ENCODE assay signal across 2 cellular contexts in the genomic region with DNA sequence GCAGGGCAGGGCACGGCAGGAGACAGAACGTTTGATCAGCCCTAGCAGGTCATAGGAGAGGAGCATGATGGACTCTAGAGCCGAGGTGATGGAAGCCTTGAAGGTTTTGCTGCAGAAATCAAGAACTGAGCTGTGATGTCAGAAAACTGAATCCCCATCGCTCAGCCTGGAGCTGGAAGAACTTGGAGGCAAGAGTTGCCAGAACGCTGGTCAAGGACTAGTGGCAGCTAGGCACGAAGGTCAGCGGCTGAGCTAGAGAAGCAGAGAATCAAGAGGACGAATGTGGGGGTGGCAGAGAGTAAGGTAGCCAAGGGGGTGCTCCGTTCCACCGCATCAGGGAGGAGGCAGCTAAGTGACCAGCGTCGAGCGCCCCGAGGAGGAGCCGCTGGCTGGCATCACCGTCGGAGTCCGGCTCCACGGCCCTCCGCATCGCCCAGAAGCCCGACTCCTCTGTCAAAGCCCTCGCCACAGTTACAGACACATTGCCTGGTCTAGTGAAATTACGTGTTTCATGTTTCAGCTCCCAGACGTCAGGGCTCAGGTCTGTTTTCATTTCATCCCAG.
A peak's percentile ranks its signal among the peaks of the same experiment; 100 is the strongest.
TF ChIP-seq lines count a peak whose summit lies in the region.

No MANE protein-coding gene starts in this region.

TF ChIP-seq in GM12878, 131 proteins besides CTCF, POLR2A, EP300 and RAD21:
- no peak for TF ChIP-seq ZNF207 (IDR thresholded peaks at IDR 0.05; ENCODE audit: borderline replicate concordance)
- no peak for TF ChIP-seq MTA2 (IDR thresholded peaks at IDR 0.05; ENCODE audit: low read depth)
- no peak for TF ChIP-seq SMAD5 (IDR thresholded peaks at IDR 0.05; ENCODE audit: low read depth)
- no peak for TF ChIP-seq ZNF24 (IDR thresholded peaks at IDR 0.05)
- TF ChIP-seq GATAD2B (conservative IDR thresholded peaks at IDR 0.05; ENCODE audit: low read depth), result no peak
- TF ChIP-seq TAF1 (IDR thresholded peaks at IDR 0.05; ENCODE audit: borderline replicate concordance, low read depth, low read length), result no peak
- TF ChIP-seq, protein P1, sequence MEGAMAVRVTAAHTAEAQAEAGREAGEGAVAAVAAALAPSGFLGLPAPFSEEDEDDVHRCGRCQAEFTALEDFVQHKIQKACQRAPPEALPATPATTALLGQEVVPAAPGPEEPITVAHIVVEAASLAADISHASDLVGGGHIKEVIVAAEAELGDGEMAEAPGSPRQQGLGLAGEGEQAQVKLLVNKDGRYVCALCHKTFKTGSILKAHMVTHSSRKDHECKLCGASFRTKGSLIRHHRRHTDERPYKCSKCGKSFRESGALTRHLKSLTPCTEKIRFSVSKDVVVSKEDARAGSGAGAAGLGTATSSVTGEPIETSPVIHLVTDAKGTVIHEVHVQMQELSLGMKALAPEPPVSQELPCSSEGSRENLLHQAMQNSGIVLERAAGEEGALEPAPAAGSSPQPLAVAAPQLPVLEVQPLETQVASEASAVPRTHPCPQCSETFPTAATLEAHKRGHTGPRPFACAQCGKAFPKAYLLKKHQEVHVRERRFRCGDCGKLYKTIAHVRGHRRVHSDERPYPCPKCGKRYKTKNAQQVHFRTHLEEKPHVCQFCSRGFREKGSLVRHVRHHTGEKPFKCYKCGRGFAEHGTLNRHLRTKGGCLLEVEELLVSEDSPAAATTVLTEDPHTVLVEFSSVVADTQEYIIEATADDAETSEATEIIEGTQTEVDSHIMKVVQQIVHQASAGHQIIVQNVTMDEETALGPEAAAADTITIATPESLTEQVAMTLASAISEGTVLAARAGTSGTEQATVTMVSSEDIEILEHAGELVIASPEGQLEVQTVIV (IDR thresholded peaks at IDR 0.05; ENCODE audit: borderline replicate concordance, partially characterized antibody), result no peak
- TF ChIP-seq ZNF217 (IDR thresholded peaks at IDR 0.05), result no peak
- TF ChIP-seq, protein P2, sequence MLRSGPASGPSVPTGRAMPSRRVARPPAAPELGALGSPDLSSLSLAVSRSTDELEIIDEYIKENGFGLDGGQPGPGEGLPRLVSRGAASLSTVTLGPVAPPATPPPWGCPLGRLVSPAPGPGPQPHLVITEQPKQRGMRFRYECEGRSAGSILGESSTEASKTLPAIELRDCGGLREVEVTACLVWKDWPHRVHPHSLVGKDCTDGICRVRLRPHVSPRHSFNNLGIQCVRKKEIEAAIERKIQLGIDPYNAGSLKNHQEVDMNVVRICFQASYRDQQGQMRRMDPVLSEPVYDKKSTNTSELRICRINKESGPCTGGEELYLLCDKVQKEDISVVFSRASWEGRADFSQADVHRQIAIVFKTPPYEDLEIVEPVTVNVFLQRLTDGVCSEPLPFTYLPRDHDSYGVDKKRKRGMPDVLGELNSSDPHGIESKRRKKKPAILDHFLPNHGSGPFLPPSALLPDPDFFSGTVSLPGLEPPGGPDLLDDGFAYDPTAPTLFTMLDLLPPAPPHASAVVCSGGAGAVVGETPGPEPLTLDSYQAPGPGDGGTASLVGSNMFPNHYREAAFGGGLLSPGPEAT (IDR thresholded peaks at IDR 0.05; ENCODE audit: low read depth), result no peak
- TF ChIP-seq DPF2 (IDR thresholded peaks at IDR 0.05), result no peak
- TF ChIP-seq, protein P3, sequence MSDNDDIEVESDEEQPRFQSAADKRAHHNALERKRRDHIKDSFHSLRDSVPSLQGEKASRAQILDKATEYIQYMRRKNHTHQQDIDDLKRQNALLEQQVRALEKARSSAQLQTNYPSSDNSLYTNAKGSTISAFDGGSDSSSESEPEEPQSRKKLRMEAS (IDR thresholded peaks at IDR 0.05; ENCODE audit: low read depth, low read length), result no peak
- TF ChIP-seq KLF5 (IDR thresholded peaks at IDR 0.05; ENCODE audit: partially characterized antibody), result no peak
- TF ChIP-seq, protein P4, sequence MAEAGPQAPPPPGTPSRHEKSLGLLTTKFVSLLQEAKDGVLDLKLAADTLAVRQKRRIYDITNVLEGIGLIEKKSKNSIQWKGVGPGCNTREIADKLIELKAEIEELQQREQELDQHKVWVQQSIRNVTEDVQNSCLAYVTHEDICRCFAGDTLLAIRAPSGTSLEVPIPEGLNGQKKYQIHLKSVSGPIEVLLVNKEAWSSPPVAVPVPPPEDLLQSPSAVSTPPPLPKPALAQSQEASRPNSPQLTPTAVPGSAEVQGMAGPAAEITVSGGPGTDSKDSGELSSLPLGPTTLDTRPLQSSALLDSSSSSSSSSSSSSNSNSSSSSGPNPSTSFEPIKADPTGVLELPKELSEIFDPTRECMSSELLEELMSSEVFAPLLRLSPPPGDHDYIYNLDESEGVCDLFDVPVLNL (IDR thresholded peaks at IDR 0.05; ENCODE audit: low read depth, low read length), result no peak
- no peak for TF ChIP-seq MEF2B (IDR thresholded peaks at IDR 0.05; ENCODE audit: partially characterized antibody, poor library complexity, severe bottlenecking)
- no peak for TF ChIP-seq WRNIP1 (IDR thresholded peaks at IDR 0.05; ENCODE audit: borderline replicate concordance, low read depth, low read length)
- no peak for TF ChIP-seq TBL1XR1 (IDR thresholded peaks at IDR 0.05; ENCODE audit: low read depth, low read length)
- TF ChIP-seq, protein P5, sequence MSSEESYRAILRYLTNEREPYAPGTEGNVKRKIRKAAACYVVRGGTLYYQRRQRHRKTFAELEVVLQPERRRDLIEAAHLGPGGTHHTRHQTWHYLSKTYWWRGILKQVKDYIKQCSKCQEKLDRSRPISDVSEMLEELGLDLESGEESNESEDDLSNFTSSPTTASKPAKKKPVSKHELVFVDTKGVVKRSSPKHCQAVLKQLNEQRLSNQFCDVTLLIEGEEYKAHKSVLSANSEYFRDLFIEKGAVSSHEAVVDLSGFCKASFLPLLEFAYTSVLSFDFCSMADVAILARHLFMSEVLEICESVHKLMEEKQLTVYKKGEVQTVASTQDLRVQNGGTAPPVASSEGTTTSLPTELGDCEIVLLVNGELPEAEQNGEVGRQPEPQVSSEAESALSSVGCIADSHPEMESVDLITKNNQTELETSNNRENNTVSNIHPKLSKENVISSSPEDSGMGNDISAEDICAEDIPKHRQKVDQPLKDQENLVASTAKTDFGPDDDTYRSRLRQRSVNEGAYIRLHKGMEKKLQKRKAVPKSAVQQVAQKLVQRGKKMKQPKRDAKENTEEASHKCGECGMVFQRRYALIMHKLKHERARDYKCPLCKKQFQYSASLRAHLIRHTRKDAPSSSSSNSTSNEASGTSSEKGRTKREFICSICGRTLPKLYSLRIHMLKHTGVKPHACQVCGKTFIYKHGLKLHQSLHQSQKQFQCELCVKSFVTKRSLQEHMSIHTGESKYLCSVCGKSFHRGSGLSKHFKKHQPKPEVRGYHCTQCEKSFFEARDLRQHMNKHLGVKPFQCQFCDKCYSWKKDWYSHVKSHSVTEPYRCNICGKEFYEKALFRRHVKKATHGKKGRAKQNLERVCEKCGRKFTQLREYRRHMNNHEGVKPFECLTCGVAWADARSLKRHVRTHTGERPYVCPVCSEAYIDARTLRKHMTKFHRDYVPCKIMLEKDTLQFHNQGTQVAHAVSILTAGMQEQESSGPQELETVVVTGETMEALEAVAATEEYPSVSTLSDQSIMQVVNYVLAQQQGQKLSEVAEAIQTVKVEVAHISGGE (CRISPR knock-in tag; IDR thresholded peaks at IDR 0.05), result no peak

TF ChIP-seq in HepG2, 621 proteins besides CTCF, POLR2A, EP300 and RAD21:
- TF ChIP-seq ZFYVE20 (CRISPR knock-in tag; IDR thresholded peaks at IDR 0.05; ENCODE audit: borderline replicate concordance, low read depth), result no peak
- TF ChIP-seq PITX1 (CRISPR knock-in tag; IDR thresholded peaks at IDR 0.05), result 0 out of 2 replicates have a peak, but pooled peaks have one; percentile 8
- TF ChIP-seq SIX1 (CRISPR knock-in tag; IDR thresholded peaks at IDR 0.05; ENCODE audit: borderline replicate concordance), result no peak
- 0 out of 2 replicates have a peak, but pooled peaks have one; percentile 13 for TF ChIP-seq ZNF274 (CRISPR knock-in tag; IDR thresholded peaks at IDR 0.05)
- TF ChIP-seq HDAC6 (IDR thresholded peaks at IDR 0.05; ENCODE audit: low read depth, low read length), result no peak
- TF ChIP-seq GABPB1 (CRISPR knock-in tag; IDR thresholded peaks at IDR 0.05), result no peak
- TF ChIP-seq, protein P6, sequence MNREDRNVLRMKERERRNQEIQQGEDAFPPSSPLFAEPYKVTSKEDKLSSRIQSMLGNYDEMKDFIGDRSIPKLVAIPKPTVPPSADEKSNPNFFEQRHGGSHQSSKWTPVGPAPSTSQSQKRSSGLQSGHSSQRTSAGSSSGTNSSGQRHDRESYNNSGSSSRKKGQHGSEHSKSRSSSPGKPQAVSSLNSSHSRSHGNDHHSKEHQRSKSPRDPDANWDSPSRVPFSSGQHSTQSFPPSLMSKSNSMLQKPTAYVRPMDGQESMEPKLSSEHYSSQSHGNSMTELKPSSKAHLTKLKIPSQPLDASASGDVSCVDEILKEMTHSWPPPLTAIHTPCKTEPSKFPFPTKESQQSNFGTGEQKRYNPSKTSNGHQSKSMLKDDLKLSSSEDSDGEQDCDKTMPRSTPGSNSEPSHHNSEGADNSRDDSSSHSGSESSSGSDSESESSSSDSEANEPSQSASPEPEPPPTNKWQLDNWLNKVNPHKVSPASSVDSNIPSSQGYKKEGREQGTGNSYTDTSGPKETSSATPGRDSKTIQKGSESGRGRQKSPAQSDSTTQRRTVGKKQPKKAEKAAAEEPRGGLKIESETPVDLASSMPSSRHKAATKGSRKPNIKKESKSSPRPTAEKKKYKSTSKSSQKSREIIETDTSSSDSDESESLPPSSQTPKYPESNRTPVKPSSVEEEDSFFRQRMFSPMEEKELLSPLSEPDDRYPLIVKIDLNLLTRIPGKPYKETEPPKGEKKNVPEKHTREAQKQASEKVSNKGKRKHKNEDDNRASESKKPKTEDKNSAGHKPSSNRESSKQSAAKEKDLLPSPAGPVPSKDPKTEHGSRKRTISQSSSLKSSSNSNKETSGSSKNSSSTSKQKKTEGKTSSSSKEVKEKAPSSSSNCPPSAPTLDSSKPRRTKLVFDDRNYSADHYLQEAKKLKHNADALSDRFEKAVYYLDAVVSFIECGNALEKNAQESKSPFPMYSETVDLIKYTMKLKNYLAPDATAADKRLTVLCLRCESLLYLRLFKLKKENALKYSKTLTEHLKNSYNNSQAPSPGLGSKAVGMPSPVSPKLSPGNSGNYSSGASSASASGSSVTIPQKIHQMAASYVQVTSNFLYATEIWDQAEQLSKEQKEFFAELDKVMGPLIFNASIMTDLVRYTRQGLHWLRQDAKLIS (CRISPR knock-in tag; IDR thresholded peaks at IDR 0.05), result no peak
- TF ChIP-seq NCOA5 (CRISPR knock-in tag; IDR thresholded peaks at IDR 0.05), result no peak
- no peak for TF ChIP-seq ZNF564 (CRISPR knock-in tag; IDR thresholded peaks at IDR 0.05)
- no peak for TF ChIP-seq ADNP (CRISPR knock-in tag; IDR thresholded peaks at IDR 0.05)
- TF ChIP-seq REPIN1 (CRISPR knock-in tag; IDR thresholded peaks at IDR 0.05; ENCODE audit: borderline replicate concordance, low read depth), result no peak
- TF ChIP-seq, protein P7, sequence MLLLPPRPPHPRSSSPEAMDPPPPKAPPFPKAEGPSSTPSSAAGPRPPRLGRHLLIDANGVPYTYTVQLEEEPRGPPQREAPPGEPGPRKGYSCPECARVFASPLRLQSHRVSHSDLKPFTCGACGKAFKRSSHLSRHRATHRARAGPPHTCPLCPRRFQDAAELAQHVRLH (CRISPR knock-in tag; IDR thresholded peaks at IDR 0.05; ENCODE audit: borderline replicate concordance, low read depth), result no peak
- TF ChIP-seq, protein P3 (IDR thresholded peaks at IDR 0.05), result 0 out of 2 replicates have a peak, but pooled peaks have one; percentile 15
- no peak for TF ChIP-seq RFXANK (CRISPR knock-in tag; IDR thresholded peaks at IDR 0.05)
- TF ChIP-seq ZNF772 (CRISPR knock-in tag; IDR thresholded peaks at IDR 0.05), result no peak
- no peak for TF ChIP-seq KLF11 (CRISPR knock-in tag; IDR thresholded peaks at IDR 0.05)
- no peak for TF ChIP-seq ERF (CRISPR knock-in tag; IDR thresholded peaks at IDR 0.05)
- TF ChIP-seq SALL1 (CRISPR knock-in tag; IDR thresholded peaks at IDR 0.05), result peak; percentile 35; the same call in 1 of the 2 replicates
- TF ChIP-seq, protein P8, sequence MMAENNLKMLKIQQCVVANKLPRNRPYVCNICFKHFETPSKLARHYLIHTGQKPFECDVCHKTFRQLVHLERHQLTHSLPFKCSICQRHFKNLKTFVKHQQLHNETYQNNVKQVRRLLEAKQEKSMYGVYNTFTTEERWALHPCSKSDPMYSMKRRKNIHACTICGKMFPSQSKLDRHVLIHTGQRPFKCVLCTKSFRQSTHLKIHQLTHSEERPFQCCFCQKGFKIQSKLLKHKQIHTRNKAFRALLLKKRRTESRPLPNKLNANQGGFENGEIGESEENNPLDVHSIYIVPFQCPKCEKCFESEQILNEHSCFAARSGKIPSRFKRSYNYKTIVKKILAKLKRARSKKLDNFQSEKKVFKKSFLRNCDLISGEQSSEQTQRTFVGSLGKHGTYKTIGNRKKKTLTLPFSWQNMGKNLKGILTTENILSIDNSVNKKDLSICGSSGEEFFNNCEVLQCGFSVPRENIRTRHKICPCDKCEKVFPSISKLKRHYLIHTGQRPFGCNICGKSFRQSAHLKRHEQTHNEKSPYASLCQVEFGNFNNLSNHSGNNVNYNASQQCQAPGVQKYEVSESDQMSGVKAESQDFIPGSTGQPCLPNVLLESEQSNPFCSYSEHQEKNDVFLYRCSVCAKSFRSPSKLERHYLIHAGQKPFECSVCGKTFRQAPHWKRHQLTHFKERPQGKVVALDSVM (CRISPR knock-in tag; IDR thresholded peaks at IDR 0.05), result no peak
- TF ChIP-seq REL (CRISPR knock-in tag; conservative IDR thresholded peaks at IDR 0.05), result 0 out of 2 replicates have a peak, but pooled peaks have one; percentile 28
- TF ChIP-seq NFKB2 (CRISPR knock-in tag; IDR thresholded peaks at IDR 0.05; ENCODE audit: borderline replicate concordance), result no peak
- TF ChIP-seq AGO2 (optimal IDR thresholded peaks at IDR 0.05; ENCODE audit: low read depth, low read length), result no peak
